8 cellular contexts compared by ENCODE assay signal in genomic region chr6:52664185-52664990, GRCh38. TPM values are rescaled to one million over a fixed set of nuclear protein-coding genes. Genes with fewer than 3 reads are reported as not detected.
A peak's percentile ranks its signal among the peaks of the same experiment; 100 is the strongest.
DNase-seq lines count a peak whose midpoint lies in the region; ATAC-seq, FAIRE-seq and TF ChIP-seq lines count a peak whose summit lies in the region.

No MANE protein-coding gene starts in this region.

- H3K4me3 ChIP-seq in uterus, result peak overlapping the region; percentile 64 to 81

- no peaks in the 10 kb centered on the region for H3K27me3 ChIP-seq in uterus

- no peaks in the 10 kb centered on the region for H3K9me3 ChIP-seq in uterus

- H3K4me1 ChIP-seq in uterus, result no peaks in the 10 kb centered on the region

- TF ChIP-seq CTCF in uterus (IDR thresholded peaks at IDR 0.05), result no peak

- no peaks in the 10 kb centered on the region for H3K36me3 ChIP-seq in uterus

- intact Hi-C loops in left cardiac atrium (cut with DNase I) (loop anchor here (5.0 to 10.0 kb wide), 4 partner anchors 162 to 380 kb away; partner anchors contain the start of gene MCM3 (in 1 of the 2)), uterus (cut with DNase I; ENCODE audit: low total_unique reads) (loop anchor here (2.0 to 10.0 kb wide), 2 partner anchors 70 to 248 kb away; no protein-coding TSS in a partner anchor)

- TF ChIP-seq POLR2A in GM12892 (IDR thresholded peaks at IDR 0.05; ENCODE audit: low read depth, low read length), result peak; percentile 97
- TF ChIP-seq POLR2A in uterus (IDR thresholded peaks at IDR 0.05), result peak; percentile 69 to 74

- ATAC-seq in HG02678 (IDR thresholded peaks at IDR 0.05; ENCODE audit: unreplicated experiment) (peak; percentile 93), left cardiac atrium (peak; percentile 99)

- peak overlapping the region; percentile 77 to 78 for H3K27ac ChIP-seq in uterus

- FAIRE-seq in GM12892 (lab: Jason Lieb, UNC), result peak; percentile 93

- DNase-seq in GM12892 (ENCODE audit: insufficient read length) (peak; percentile 86), NCI-H1092 treated with DMSO at 0.1 percent for 48 hours (lab: John Stamatoyannopoulos, UW) (peak; percentile 90), SKM-1 treated with dmso at 0.1 percent for 144 hours (lab: John Stamatoyannopoulos, UW; ENCODE audit: unreplicated experiment) (peak; percentile 89), amniotic epithelial cell (ENCODE audit: low read depth) (peak; percentile 93), left cardiac atrium (peak; percentile 91), pons (ENCODE audit: low spot score) (peak; percentile 92), uterus (peak; percentile 81 to 91)

RNA-seq across cellular contexts. Expression of gene TMEM14A, which starts 6.5 kb away (rescaled TPM):
- polyA plus RNA-seq in GM12892 (2012; ENCODE audit: missing spikeins), result 26.6 TPM
- 10 to 100 TPM in 1 of 2 donors, 1 to 10 TPM in 1; 7.9 to 13.3 TPM for total RNA-seq in left cardiac atrium
- 10 to 100 TPM in 3 of 4 donors, 1 to 10 TPM in 1; 9.5 to 65.0 (median 32.8) TPM for total RNA-seq in uterus

Comparison
In these comparisons a context has a peak if more than half of its experiments do, and no peak if none do; other contexts are left out.
1. Peak in every context shown above with its lines: DNase-seq, ATAC-seq, H3K4me3 ChIP-seq and H3K27ac ChIP-seq.